In the genomic region with DNA sequence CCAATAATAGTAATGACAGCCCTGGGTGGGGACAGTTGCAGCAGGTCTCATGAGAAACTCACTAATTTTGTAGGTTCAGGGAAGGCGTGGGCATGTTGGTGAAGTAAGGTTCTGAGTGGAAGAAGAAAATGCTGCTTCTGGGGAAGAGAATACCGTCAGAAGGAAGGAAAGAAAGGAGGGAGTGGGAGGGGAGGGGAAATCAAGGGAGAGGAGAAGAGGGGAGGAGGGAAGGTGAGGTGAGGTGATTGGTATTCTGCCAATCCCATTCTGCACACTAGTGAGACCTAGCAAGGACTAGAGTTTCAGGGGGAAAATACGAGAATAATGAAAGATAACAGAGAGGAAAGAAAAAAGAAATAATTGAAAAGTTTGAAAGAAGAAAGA, we compare ENCODE assay signal across 8 cellular contexts. TPM values are rescaled to one million over a fixed set of nuclear protein-coding genes. Genes with fewer than 3 reads are reported as not detected.
DNase-seq lines count a peak whose midpoint lies in the region; ATAC-seq and TF ChIP-seq lines count a peak whose summit lies in the region.

No MANE protein-coding gene starts in this region.

- TF ChIP-seq EP300 in esophagus muscularis mucosa (IDR thresholded peaks at IDR 0.05), result no peak

- H3K27ac ChIP-seq in OCI-LY7 (ENCODE audit: low read depth, low read length, poor library complexity, severe bottlenecking), result peak overlapping the region; percentile 16
- H3K27ac ChIP-seq in esophagus muscularis mucosa (replicated peaks in 1 of 4), result peak overlapping the region; percentile 65 to 80 (median 72)
- H3K27ac ChIP-seq in prostate gland, result peak overlapping the region; percentile 45 to 56

- CTCF ChIA-PET in OCI-LY7 (lab: Charles Lee; ENCODE audit: unreplicated experiment), result interaction anchor here (1.1 kb wide), 1 partner anchor 169 kb away, joined by 3 read pairs; no protein-coding TSS in a partner anchor

- H3K4me2 ChIP-seq in OCI-LY7 (ENCODE audit: low read length), result peak overlapping the region; percentile 83

- TF ChIP-seq CTCF in OCI-LY7 (conservative IDR thresholded peaks at IDR 0.05; ENCODE audit: low read length) (no peak), esophagus muscularis mucosa (IDR thresholded peaks at IDR 0.05) (no peak), prostate gland (IDR thresholded peaks at IDR 0.05) (no peak)

- H3K36me3 ChIP-seq in OCI-LY7 (ENCODE audit: insufficient read depth, low read length) (no peaks in the 10 kb centered on the region), esophagus muscularis mucosa (no peaks in the 10 kb centered on the region), prostate gland (no peaks in the 10 kb centered on the region)

- 23% methylated on average over 3 of the region's 3 CpGs for WGBS in esophagus muscularis mucosa
- 12% methylated on average over 3 of the region's 3 CpGs for WGBS in prostate gland

- no peak for DNase-seq in OCI-LY7 (ENCODE audit: low spot score)
- DNase-seq in esophagus muscularis mucosa (ENCODE audit: extremely low spot score), result no peak
- DNase-seq in prostate gland (ENCODE audit: low spot score), result no peak
- DNase-seq in NCI-H1694 treated with DMSO at 0.1 percent for 48 hours (lab: John Stamatoyannopoulos, UW), result no peak

- intact Hi-C loops in OCI-LY7 (cut with micrococcal nuclease; ENCODE audit: unreplicated experiment), result loop anchor here (2.0 kb wide), 1 partner anchor 170 kb away; a partner anchor contains a TSS
- intact Hi-C loops in esophagus muscularis mucosa (cut with DNase I), result loop anchor here (2.0 to 5.0 kb wide), 2 partner anchors 34 to 98 kb away; a partner anchor contains a TSS
- intact Hi-C loops in prostate gland (cut with DNase I), result loop anchor here (2.0 to 10.0 kb wide), 3 partner anchors 96 to 454 kb away; a partner anchor contains a TSS

- ATAC-seq in GM19452 (IDR thresholded peaks at IDR 0.05; ENCODE audit: unreplicated experiment) (peak; percentile 2), GM21528 (IDR thresholded peaks at IDR 0.05; ENCODE audit: low FRiP score, unreplicated experiment) (no peak), HG02938 (IDR thresholded peaks at IDR 0.05; ENCODE audit: unreplicated experiment) (no peak), GM21515 (IDR thresholded peaks at IDR 0.05; ENCODE audit: unreplicated experiment) (no peak)

- no peaks in the 10 kb centered on the region for H4K20me1 ChIP-seq in OCI-LY7 (ENCODE audit: insufficient read depth, low read length)

- H3K4me3 ChIP-seq in OCI-LY7 (ENCODE audit: low read depth, low read length, poor library complexity, severe bottlenecking) (peak overlapping the region; percentile 68), esophagus muscularis mucosa (peak overlapping the region; percentile 58 to 66 (median 60)), prostate gland (peak overlapping the region; percentile 36 to 47)

- H3K79me2 ChIP-seq in OCI-LY7 (ENCODE audit: insufficient read depth, low read depth, low read length), result no peaks in the 10 kb centered on the region

- H3K9me2 ChIP-seq in OCI-LY7 (ENCODE audit: insufficient read depth, low read length), result no peaks in the 10 kb centered on the region

- H3K9me3 ChIP-seq in OCI-LY7 (ENCODE audit: low read length), result no peaks in the 10 kb centered on the region
- no peaks in the 10 kb centered on the region for H3K9me3 ChIP-seq in esophagus muscularis mucosa
- H3K9me3 ChIP-seq in prostate gland, result no peaks in the 10 kb centered on the region

- peaks cover 0 to 2% (median 0%) of the 10 kb centered on the region in 4 donors for H3K27me3 ChIP-seq in esophagus muscularis mucosa
- no peaks in the 10 kb centered on the region for H3K27me3 ChIP-seq in prostate gland (replicated peaks; ENCODE audit: insufficient read depth)

- POLR2A ChIA-PET in OCI-LY7 (lab: Charles Lee), result interaction anchor here (0.8 to 3.7 kb wide), 6 partner anchors 11 to 315 kb away, joined by 3 to 22 read pairs (median 4); no protein-coding TSS in a partner anchor

- TF ChIP-seq POLR2A in esophagus muscularis mucosa (IDR thresholded peaks at IDR 0.05; ENCODE audit: low read depth) (no peak), prostate gland (IDR thresholded peaks at IDR 0.05) (no peak)

- H3K4me1 ChIP-seq in OCI-LY7 (ENCODE audit: insufficient read depth, low read length, poor library complexity, severe bottlenecking) (peaks cover 31% of the 10 kb centered on the region), esophagus muscularis mucosa (peaks cover 4 to 15% (median 11%) of the 10 kb centered on the region in 4 donors), prostate gland (replicated peaks) (no peaks in the 10 kb centered on the region)

- H2AFZ ChIP-seq in OCI-LY7 (ENCODE audit: low read length), result peak overlapping the region; percentile 96

- no TSS peak for BruUV-seq in OCI-LY7 (replicated peaks; lab: Mats Ljungman, UMichigan)

RNA-seq across cellular contexts. Expression of a gene that starts 32.4 kb away (rescaled TPM):
- total RNA-seq in OCI-LY7 (2014; rRNA removed; shearing (Covaris generic)), result 95.7 and 127 TPM in 2 replicates
- 115 and 124 TPM in 2 replicates for total RNA-seq in OCI-LY7 (2022)
- total RNA-seq in esophagus muscularis mucosa, result 100 to 1,000 TPM; 202 to 257 (median 232) TPM
- 100 to 1,000 TPM; 209 to 270 TPM for total RNA-seq in prostate gland

RNA-seq across cellular contexts. Expression of a gene that starts 54.9 kb away (rescaled TPM):
- not detected in 2 replicates for total RNA-seq in OCI-LY7 (2014; rRNA removed; shearing (Covaris generic))
- total RNA-seq in OCI-LY7 (2022), result not detected in 2 replicates
- under 1 TPM in 1 of 4 donors, not detected in 3; 0.17 TPM for total RNA-seq in esophagus muscularis mucosa
- not detected for total RNA-seq in prostate gland

Comparison
In these comparisons a context has a peak if more than half of its experiments do, and no peak if none do; other contexts are left out.
1. H3K27ac ChIP-seq: peak in every context shown above with its lines; median percentile 72 in esophagus muscularis mucosa; 50 in prostate gland; 16 in OCI-LY7.